In the genomic region with DNA sequence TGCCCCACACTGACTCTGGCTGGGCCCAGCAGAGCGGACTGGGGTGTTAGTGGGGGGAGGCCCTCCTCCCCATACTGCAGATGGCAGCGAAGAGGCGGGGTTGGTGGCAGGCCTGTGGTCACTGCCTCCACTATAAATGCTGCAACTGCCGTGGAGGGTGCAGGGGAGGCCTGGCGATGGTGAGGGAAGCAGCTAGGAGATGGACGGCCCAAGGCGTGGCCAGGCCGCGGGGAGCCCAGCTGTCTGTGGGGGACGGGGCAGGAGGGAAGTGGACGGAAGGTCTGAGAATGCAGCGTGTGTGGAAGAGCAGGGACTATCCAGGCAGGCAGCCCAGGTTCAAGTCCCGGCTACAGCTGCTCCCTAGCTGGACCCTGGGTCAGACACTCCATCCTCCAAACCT, we compare ENCODE assay signal across 14 cellular contexts. TPM values are rescaled to one million over a fixed set of nuclear protein-coding genes. Genes with fewer than 3 reads are reported as not detected.
DNase-seq lines count a peak whose midpoint lies in the region; ATAC-seq and TF ChIP-seq lines count a peak whose summit lies in the region.
"Had no signal": no experiment of that assay in that cellular context is flagged by ENCODE, and none has a peak within 500 bp of the region (broad histone marks: within the 10 kb centered on the region; RNA-seq: fewer than 3 reads in every experiment).

No MANE protein-coding gene starts in this region.

- H3K36me3 ChIP-seq in esophagus muscularis mucosa: peaks cover 8 to 34% (median 22%) of the 10 kb centered on the region in 4 donors

- H3K27me3 Mint-ChIP-seq in activated naive CD8-positive, alpha-beta T cell: no peaks in the 10 kb centered on the region
- no peaks in the 10 kb centered on the region for H3K27me3 Mint-ChIP-seq in activated naive CD8-positive, alpha-beta T cell treated with anti-CD3 and anti-CD28 coated beads, Interleukin-2, amount 50 U/mL, for 24 hours
- H3K27me3 Mint-ChIP-seq: CD4-positive, CD25-positive, alpha-beta regulatory T cell had no signal

- no peak for TF ChIP-seq EP300 in esophagus muscularis mucosa (IDR thresholded peaks at IDR 0.05)

- no peak for TF ChIP-seq POLR2A in esophagus muscularis mucosa (IDR thresholded peaks at IDR 0.05; ENCODE audit: low read depth)

- no peak overlapping the region for H3K4me3 Mint-ChIP-seq in activated naive CD8-positive, alpha-beta T cell
- H3K4me3 Mint-ChIP-seq in activated naive CD8-positive, alpha-beta T cell treated with anti-CD3 and anti-CD28 coated beads, Interleukin-2, amount 50 U/mL, for 24 hours: no peak overlapping the region
- H3K4me3 Mint-ChIP-seq in stimulated activated effector memory CD8-positive, alpha-beta T cell treated with anti-CD3 and anti-CD28 coated beads, Interleukin-12 subunit alpha, Interleukin-12 subunit beta, amount 100 ng/mL, for 72 hours: no peak overlapping the region
- H3K4me3 Mint-ChIP-seq: CD4-positive, CD25-positive, alpha-beta regulatory T cell had no signal

- no peaks in the 10 kb centered on the region for H3K9me3 ChIP-seq in esophagus muscularis mucosa

- intact Hi-C loops in dorsolateral prefrontal cortex (cut with DNase I): loop anchor here in 1 of 2 donors (10.0 kb wide), 1 partner anchor 539 kb away; a partner anchor contains a TSS
- intact Hi-C loops in esophagus muscularis mucosa (cut with DNase I): loop anchor here (10.0 kb wide), 1 partner anchor 349 kb away; no protein-coding TSS in a partner anchor
- intact Hi-C loops in cardiac septum (cut with DNase I): loop anchor here (2.0 to 10.0 kb wide), 2 partner anchors 25 to 349 kb away; no protein-coding TSS in a partner anchor

- POLR2A ChIA-PET in RWPE1 (lab: Yijun Ruan, JAX; ENCODE audit: low non-redundant PET): no interaction called here

- TF ChIP-seq CTCF in RWPE1 (conservative IDR thresholded peaks at IDR 0.05; ENCODE audit: low read depth) (no peak), dorsolateral prefrontal cortex (IDR thresholded peaks at IDR 0.05 in 54 of 56, conservative IDR thresholded peaks at IDR 0.05 in 2 of 56; ENCODE audit: low read depth in 1 of 56, partially characterized antibody in 56 of 56) (no peak), esophagus muscularis mucosa (IDR thresholded peaks at IDR 0.05) (no peak)

- CTCF ChIA-PET in RWPE1 (lab: Yijun Ruan, JAX): no interaction called here

- no peak for DNase-seq in activated naive CD8-positive, alpha-beta T cell treated with anti-CD3 and anti-CD28 coated beads, Interleukin-2, amount 50 U/mL, for 24 hours
- DNase-seq in RWPE1 (ENCODE audit: low spot score): no peak
- DNase-seq in dorsolateral prefrontal cortex: peak in 1 of 10 donors; percentile 28
- DNase-seq in stimulated activated effector memory CD8-positive, alpha-beta T cell treated with anti-CD3 and anti-CD28 coated beads, Interleukin-12 subunit alpha, Interleukin-12 subunit beta, amount 100 ng/mL, for 72 hours (ENCODE audit: low spot score in 2 of 2): no peak
- no peak for DNase-seq in esophagus muscularis mucosa (ENCODE audit: extremely low spot score)
- DNase-seq in SW480 (ENCODE audit: low spot score): no peak
- no peak for DNase-seq in cardiac septum (ENCODE audit: low spot score)
- DNase-seq: Calu3; CD4-positive, CD25-positive, alpha-beta regulatory T cell; NCI-H1048; NCI-H226; NCI-H526 treated with DMSO at 0.1 percent for 48 hours; NK-92 treated with Interleukin-12 subunit alpha and Interleukin-12 subunit beta, amount 100 ng/mL, for 24 hours had no signal

- H3K27me3 ChIP-seq in dorsolateral prefrontal cortex (no peaks in the 10 kb centered on the region), esophagus muscularis mucosa (no peaks in the 10 kb centered on the region)

- peak overlapping the region; percentile 16 for H3K27ac Mint-ChIP-seq in activated naive CD8-positive, alpha-beta T cell
- no peak overlapping the region for H3K27ac Mint-ChIP-seq in activated naive CD8-positive, alpha-beta T cell treated with anti-CD3 and anti-CD28 coated beads, Interleukin-2, amount 50 U/mL, for 24 hours
- H3K27ac Mint-ChIP-seq in stimulated activated effector memory CD8-positive, alpha-beta T cell treated with anti-CD3 and anti-CD28 coated beads, Interleukin-12 subunit alpha, Interleukin-12 subunit beta, amount 100 ng/mL, for 72 hours: peak overlapping the region; percentile 32
- H3K27ac Mint-ChIP-seq: CD4-positive, CD25-positive, alpha-beta regulatory T cell had no signal

- no peaks in the 10 kb centered on the region for H3K9me3 Mint-ChIP-seq in activated naive CD8-positive, alpha-beta T cell (ENCODE audit: low read depth)
- no peaks in the 10 kb centered on the region for H3K9me3 Mint-ChIP-seq in activated naive CD8-positive, alpha-beta T cell treated with anti-CD3 and anti-CD28 coated beads, Interleukin-2, amount 50 U/mL, for 24 hours
- no peaks in the 10 kb centered on the region for H3K9me3 Mint-ChIP-seq in stimulated activated effector memory CD8-positive, alpha-beta T cell treated with anti-CD3 and anti-CD28 coated beads, Interleukin-12 subunit alpha, Interleukin-12 subunit beta, amount 100 ng/mL, for 72 hours
- H3K9me3 Mint-ChIP-seq: CD4-positive, CD25-positive, alpha-beta regulatory T cell had no signal

- WGBS in esophagus muscularis mucosa: 66% methylated on average over 11 of the region's 13 CpGs

- no peaks in the 10 kb centered on the region for H3K4me1 ChIP-seq in esophagus muscularis mucosa

- ATAC-seq in activated naive CD8-positive, alpha-beta T cell treated with anti-CD3 and anti-CD28 coated beads, Interleukin-2, amount 50 U/mL, for 24 hours: no peak
- ATAC-seq in stimulated activated effector memory CD8-positive, alpha-beta T cell treated with anti-CD3 and anti-CD28 coated beads, Interleukin-12 subunit alpha, Interleukin-12 subunit beta, amount 100 ng/mL, for 72 hours: no peak

- H3K4me3 ChIP-seq in dorsolateral prefrontal cortex: no peak overlapping the region
- H3K4me3 ChIP-seq in esophagus muscularis mucosa: no peak overlapping the region

- H3K27ac ChIP-seq in RWPE1 (peak overlapping the region; percentile 50), dorsolateral prefrontal cortex (peak overlapping the region in 47 of 59 donors; percentile 12 to 81 (median 55)), esophagus muscularis mucosa (replicated peaks in 1 of 4) (no peak overlapping the region)

- H3K4me1 Mint-ChIP-seq in activated naive CD8-positive, alpha-beta T cell (ENCODE audit: low read depth): peaks cover 4% of the 10 kb centered on the region
- H3K4me1 Mint-ChIP-seq in activated naive CD8-positive, alpha-beta T cell treated with anti-CD3 and anti-CD28 coated beads, Interleukin-2, amount 50 U/mL, for 24 hours: peaks cover 6% of the 10 kb centered on the region
- no peaks in the 10 kb centered on the region for H3K4me1 Mint-ChIP-seq in stimulated activated effector memory CD8-positive, alpha-beta T cell treated with anti-CD3 and anti-CD28 coated beads, Interleukin-12 subunit alpha, Interleukin-12 subunit beta, amount 100 ng/mL, for 72 hours

- peaks cover 3% of the 10 kb centered on the region for H3K36me3 Mint-ChIP-seq in activated naive CD8-positive, alpha-beta T cell
- H3K36me3 Mint-ChIP-seq in activated naive CD8-positive, alpha-beta T cell treated with anti-CD3 and anti-CD28 coated beads, Interleukin-2, amount 50 U/mL, for 24 hours (ENCODE audit: low read depth): no peaks in the 10 kb centered on the region
- H3K36me3 Mint-ChIP-seq in stimulated activated effector memory CD8-positive, alpha-beta T cell treated with anti-CD3 and anti-CD28 coated beads, Interleukin-12 subunit alpha, Interleukin-12 subunit beta, amount 100 ng/mL, for 72 hours: no peaks in the 10 kb centered on the region

RNA-seq across cellular contexts. Expression of a gene that starts 18.3 kb away (rescaled TPM):
- total RNA-seq in dorsolateral prefrontal cortex (10 to 100 TPM; 15.6 to 42.0 (median 23.9) TPM), esophagus muscularis mucosa (10 to 100 TPM in 3 of 4 donors, 1 to 10 TPM in 1; 9.3 to 15.2 (median 12.8) TPM), cardiac septum (8.1 TPM)

RNA-seq across cellular contexts. Expression of a gene that starts 19.9 kb away (rescaled TPM):
- total RNA-seq in dorsolateral prefrontal cortex: 100 to 1,000 TPM; 122 to 627 (median 268) TPM
- 100 to 1,000 TPM; 417 to 598 (median 449) TPM for total RNA-seq in esophagus muscularis mucosa
- 130 TPM for total RNA-seq in cardiac septum

Comparison
In these comparisons a context has a peak if more than half of its experiments do, and no peak if none do; other contexts are left out.
1. H3K27ac ChIP-seq: peak in RWPE1 (single experiment) and dorsolateral prefrontal cortex (47 of 59); none in esophagus muscularis mucosa (0 of 4).